1 cellular context compared by ENCODE assay signal in genomic region chr2:171159326-171160118, GRCh38.
TF ChIP-seq lines count a peak whose summit lies in the region.

No MANE protein-coding gene starts in this region.

TF ChIP-seq in HepG2, 621 proteins besides CTCF, POLR2A, EP300 and RAD21 (continued from another document and continues in another):
- TF ChIP-seq U2AF2 (IDR thresholded peaks at IDR 0.05; ENCODE audit: low read depth, low read length) = no peak
- TF ChIP-seq SP5 (CRISPR knock-in tag; IDR thresholded peaks at IDR 0.05; ENCODE audit: borderline replicate concordance, low read depth) = peak; percentile 7; the same call in 1 of the 2 replicates
- TF ChIP-seq ZBTB10 (CRISPR knock-in tag; IDR thresholded peaks at IDR 0.05; ENCODE audit: borderline replicate concordance) = peak; percentile 16; the same call in 1 of the 2 replicates
- TF ChIP-seq ISL2 (CRISPR knock-in tag; IDR thresholded peaks at IDR 0.05) = no peak
- TF ChIP-seq ZNF513 (CRISPR knock-in tag; conservative IDR thresholded peaks at IDR 0.05) = no peak
- no peak for TF ChIP-seq NFE2 (CRISPR knock-in tag; IDR thresholded peaks at IDR 0.05)
- no peak for TF ChIP-seq ZNF576 (CRISPR knock-in tag; IDR thresholded peaks at IDR 0.05)
- no peak for TF ChIP-seq ZNF496 (CRISPR knock-in tag; IDR thresholded peaks at IDR 0.05; ENCODE audit: insufficient replicate concordance)
- TF ChIP-seq SNAPC4 (CRISPR knock-in tag; IDR thresholded peaks at IDR 0.05) = no peak
- TF ChIP-seq TERF1 (CRISPR knock-in tag; IDR thresholded peaks at IDR 0.05) = no peak
- no peak for TF ChIP-seq ZNF792 (CRISPR knock-in tag; IDR thresholded peaks at IDR 0.05)
- TF ChIP-seq XBP1 (CRISPR knock-in tag; IDR thresholded peaks at IDR 0.05) = no peak
- no peak for TF ChIP-seq RORA (CRISPR knock-in tag; IDR thresholded peaks at IDR 0.05)
- TF ChIP-seq GRHL1 (CRISPR knock-in tag; conservative IDR thresholded peaks at IDR 0.05) = no peak
- 0 out of 2 replicates have a peak, but pooled peaks have one; percentile 55 for TF ChIP-seq ZNF451 (CRISPR knock-in tag; IDR thresholded peaks at IDR 0.05)
- 0 out of 2 replicates have a peak, but pooled peaks have one; percentile 21 for TF ChIP-seq ESRRA (CRISPR knock-in tag; IDR thresholded peaks at IDR 0.05; ENCODE audit: low read depth)
- TF ChIP-seq ZBTB49 (CRISPR knock-in tag; IDR thresholded peaks at IDR 0.05; ENCODE audit: borderline replicate concordance) = no peak
- TF ChIP-seq JUNB (CRISPR knock-in tag; IDR thresholded peaks at IDR 0.05; ENCODE audit: borderline replicate concordance) = no peak
- TF ChIP-seq TFDP2 (CRISPR knock-in tag; IDR thresholded peaks at IDR 0.05) = peak; percentile 55; the same call in 1 of the 2 replicates
- no peak for TF ChIP-seq ZNF816 (CRISPR knock-in tag; IDR thresholded peaks at IDR 0.05; ENCODE audit: borderline replicate concordance)
- no peak for TF ChIP-seq ZNF274 (CRISPR knock-in tag; IDR thresholded peaks at IDR 0.05)
- TF ChIP-seq ZMYM4 (CRISPR knock-in tag; IDR thresholded peaks at IDR 0.05) = peak; percentile 55
- TF ChIP-seq STAT5B (CRISPR knock-in tag; IDR thresholded peaks at IDR 0.05) = no peak
- no peak for TF ChIP-seq MXD1 (CRISPR knock-in tag; IDR thresholded peaks at IDR 0.05)
- no peak for TF ChIP-seq ZNF383 (CRISPR knock-in tag; IDR thresholded peaks at IDR 0.05; ENCODE audit: borderline replicate concordance)
- TF ChIP-seq ZNF430 (CRISPR knock-in tag; IDR thresholded peaks at IDR 0.05) = peak; percentile 89
- no peak for TF ChIP-seq ZNF737 (CRISPR knock-in tag; IDR thresholded peaks at IDR 0.05; ENCODE audit: borderline replicate concordance)
- no peak for TF ChIP-seq EEA1 (CRISPR knock-in tag; IDR thresholded peaks at IDR 0.05; ENCODE audit: borderline replicate concordance)
- TF ChIP-seq ARNT2 (CRISPR knock-in tag; IDR thresholded peaks at IDR 0.05; ENCODE audit: low read depth) = peak; percentile 56; the same call in 1 of the 2 replicates
- no peak for TF ChIP-seq ZMAT5 (CRISPR knock-in tag; IDR thresholded peaks at IDR 0.05; ENCODE audit: borderline replicate concordance, low read depth)
- peak; percentile 75; the same call in 1 of the 2 replicates for TF ChIP-seq ZNF124 (CRISPR knock-in tag; IDR thresholded peaks at IDR 0.05)
- no peak for TF ChIP-seq WIZ (CRISPR knock-in tag; IDR thresholded peaks at IDR 0.05)
- TF ChIP-seq ZC3H13 (CRISPR knock-in tag; IDR thresholded peaks at IDR 0.05) = no peak; the same call in 1 of the 2 replicates
- TF ChIP-seq JARID2 (CRISPR knock-in tag; IDR thresholded peaks at IDR 0.05; ENCODE audit: insufficient replicate concordance) = no peak
- no peak for TF ChIP-seq ARNT (IDR thresholded peaks at IDR 0.05)
- no peak for TF ChIP-seq PAF1 (CRISPR knock-in tag; IDR thresholded peaks at IDR 0.05)
- TF ChIP-seq RBM39 (IDR thresholded peaks at IDR 0.05; ENCODE audit: low read depth, low read length, poor library complexity, severe bottlenecking) = no peak
- no peak for TF ChIP-seq MTA3 (CRISPR knock-in tag; IDR thresholded peaks at IDR 0.05)
- no peak for TF ChIP-seq SYNCRIP (IDR thresholded peaks at IDR 0.05; ENCODE audit: insufficient read depth, low read depth, low read length)
- 0 out of 2 replicates have a peak, but pooled peaks have one; percentile 20 for TF ChIP-seq ZNF761 (CRISPR knock-in tag; conservative IDR thresholded peaks at IDR 0.05)
- TF ChIP-seq HNRNPLL (IDR thresholded peaks at IDR 0.05; ENCODE audit: low read depth, low read length, poor library complexity, severe bottlenecking) = peak; percentile 25
- no peak for TF ChIP-seq HNF1B (CRISPR knock-in tag; IDR thresholded peaks at IDR 0.05)
- 0 out of 2 replicates have a peak, but pooled peaks have one; percentile 5 for TF ChIP-seq ZNF446 (CRISPR knock-in tag; IDR thresholded peaks at IDR 0.05)
- no peak for TF ChIP-seq ZNF484 (CRISPR knock-in tag; IDR thresholded peaks at IDR 0.05; ENCODE audit: borderline replicate concordance, low read depth)
- TF ChIP-seq KDM2A (CRISPR knock-in tag; IDR thresholded peaks at IDR 0.05; ENCODE audit: borderline replicate concordance, low read depth) = no peak; the same call in 1 of the 2 replicates
- TF ChIP-seq FIP1L1 (IDR thresholded peaks at IDR 0.05; ENCODE audit: borderline replicate concordance, insufficient read depth, low read depth, low read length) = 0 out of 2 replicates have a peak, but pooled peaks have one; percentile 61
- TF ChIP-seq SSRP1 (CRISPR knock-in tag; IDR thresholded peaks at IDR 0.05) = no peak
